ENCODE assay signal across 8 cellular contexts in genomic region chr3:146326875-146327543, GRCh38.
DNase-seq lines count a peak whose midpoint lies in the region; TF ChIP-seq lines count a peak whose summit lies in the region.

No MANE protein-coding gene starts in this region.

- DNase-seq in NCI-H2081 (lab: John Stamatoyannopoulos, UW) (peak; percentile 8 to 47), NCI-H2081 treated with DMSO at 0.1 percent for 48 hours (lab: John Stamatoyannopoulos, UW) (no peak), OCI-M1 (lab: John Stamatoyannopoulos, UW) (peak; percentile 83), epithelial cell of esophagus (ENCODE audit: low read depth) (peak; percentile 55), non-pigmented ciliary epithelial cell (ENCODE audit: low read depth) (peak; percentile 47), 8988T (no peak), DMS79 treated with DMSO at 0.1 percent for 48 hours (lab: John Stamatoyannopoulos, UW) (no peak), cerebellar nuclear complex (lab: John Stamatoyannopoulos, UW) (no peak)

- no peak overlapping the region for H3K4me3 ChIP-seq in epithelial cell of esophagus (ENCODE audit: low read length)

- TF ChIP-seq CTCF in epithelial cell of esophagus (IDR thresholded peaks at IDR 0.05; ENCODE audit: insufficient read depth, low read depth, low read length, missing control alignments): peak; percentile 43

Comparison
In these comparisons a context has a peak if more than half of its experiments do, and no peak if none do; other contexts are left out.
1. DNase-seq: peak in NCI-H2081 (2 of 2), OCI-M1 (single experiment), epithelial cell of esophagus (single experiment) and non-pigmented ciliary epithelial cell (single experiment); none in NCI-H2081 treated with DMSO at 0.1 percent for 48 hours (single experiment), 8988T (single experiment), DMS79 treated with DMSO at 0.1 percent for 48 hours (single experiment) and cerebellar nuclear complex (0 of 2).